15 cellular contexts compared by ENCODE assay signal in the genomic region with DNA sequence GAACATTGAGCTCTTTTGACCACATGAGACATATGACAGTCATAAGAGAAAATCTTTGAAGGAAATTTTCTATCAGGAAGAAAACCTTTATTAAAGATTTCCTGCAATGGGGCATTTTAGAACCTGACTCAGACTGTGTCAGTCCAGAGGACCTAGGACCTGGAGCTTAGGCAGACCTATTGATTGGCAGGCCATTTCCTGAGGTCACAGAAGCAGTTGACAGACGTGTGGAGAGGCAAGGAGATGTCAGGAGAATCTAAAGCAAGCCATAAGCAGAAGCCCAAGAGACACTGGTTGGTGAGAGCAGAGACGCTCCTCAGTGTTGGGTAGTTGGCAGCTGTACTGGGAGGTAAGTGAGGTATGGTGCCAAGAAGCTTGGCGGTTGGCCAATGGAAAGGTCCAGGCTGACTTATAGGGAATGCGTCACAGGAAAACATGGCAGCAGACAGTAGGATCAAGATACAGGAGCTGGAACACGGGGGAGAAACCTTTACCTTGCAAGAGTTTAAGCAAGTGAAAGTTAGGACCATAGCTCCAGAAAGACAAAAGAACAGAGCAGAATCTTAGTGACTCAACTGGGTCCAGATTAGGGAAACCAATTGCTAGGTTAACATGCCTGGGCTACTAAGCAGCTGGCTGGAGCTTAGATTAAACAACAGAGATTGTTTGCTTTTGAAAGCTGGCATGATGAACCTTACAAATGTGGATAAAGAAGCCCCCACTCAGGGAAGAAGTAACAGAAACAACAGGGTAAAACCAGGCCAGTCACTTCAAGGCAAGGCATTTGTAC. TPM values are rescaled to one million over a fixed set of nuclear protein-coding genes. Genes with fewer than 3 reads are reported as not detected.
DNase-seq lines count a peak whose midpoint lies in the region; ATAC-seq, FAIRE-seq and TF ChIP-seq lines count a peak whose summit lies in the region.
"Had no signal": no experiment of that assay in that cellular context is flagged by ENCODE, and none has a peak within 500 bp of the region (broad histone marks: within the 10 kb centered on the region; RNA-seq: fewer than 3 reads in every experiment).

No MANE protein-coding gene starts in this region.

- no peak overlapping the region for H3K27ac Mint-ChIP-seq in effector memory CD8-positive, alpha-beta T cell

- no peak for TF ChIP-seq POLR2A in body of pancreas (IDR thresholded peaks at IDR 0.05)

- H3K27ac ChIP-seq in body of pancreas (no peak overlapping the region), keratinocyte (ENCODE audit: control insufficient read depth, insufficient read depth, low read length) (no peak overlapping the region), coronary artery (no peak overlapping the region)
- H3K27ac ChIP-seq: brain microvascular endothelial cell, suprapubic skin had no signal

- H3K27me3 ChIP-seq in body of pancreas (no peaks in the 10 kb centered on the region), keratinocyte (ENCODE audit: control insufficient read depth, extremely low read depth, insufficient read depth, low read length) (no peaks in the 10 kb centered on the region)
- H3K27me3 ChIP-seq: brain microvascular endothelial cell, suprapubic skin had no signal

- FAIRE-seq in keratinocyte (lab: Jason Lieb, UNC): peak; percentile 44
- FAIRE-seq: kidney had no signal

- H3K9me3 ChIP-seq in body of pancreas: no peaks in the 10 kb centered on the region
- no peaks in the 10 kb centered on the region for H3K9me3 ChIP-seq in keratinocyte (ENCODE audit: control insufficient read depth, low read depth, low read length)
- H3K9me3 ChIP-seq: suprapubic skin had no signal

- no peaks in the 10 kb centered on the region for H3K36me3 ChIP-seq in body of pancreas (replicated peaks in 1 of 2; ENCODE audit: insufficient read depth in 1 of 2, low read depth in 2 of 2)
- no peaks in the 10 kb centered on the region for H3K36me3 ChIP-seq in keratinocyte (ENCODE audit: control insufficient read depth in 2 of 2, extremely low read depth in 1 of 2, insufficient read depth in 2 of 2, low read length in 2 of 2)
- H3K36me3 ChIP-seq: brain microvascular endothelial cell, suprapubic skin had no signal

- 29 to 43% methylated on average over 5 of the region's 5 CpGs for WGBS in body of pancreas, 2 donors

- peaks cover 11 to 12% of the 10 kb centered on the region in 2 donors for H3K4me1 Mint-ChIP-seq in effector memory CD8-positive, alpha-beta T cell (ENCODE audit: low read depth in 2 of 2)

- dilution Hi-C loops in keratinocyte (cut with MboI; ENCODE audit: extremely low pct_ligation_motif_present, low sequenced_read_pairs): no loop called here

- H3K4me3 Mint-ChIP-seq in effector memory CD8-positive, alpha-beta T cell: no peak overlapping the region

- no peak overlapping the region for H3K9ac ChIP-seq in keratinocyte (ENCODE audit: control insufficient read depth, extremely low read depth, insufficient read depth, low read length)

- H3K9me1 ChIP-seq in keratinocyte (ENCODE audit: control insufficient read depth, extremely low read depth, insufficient read depth, low read length): no peaks in the 10 kb centered on the region

- H3K79me2 ChIP-seq in keratinocyte (ENCODE audit: control insufficient read depth, insufficient read depth, low read length): no peaks in the 10 kb centered on the region

- H2AFZ ChIP-seq in keratinocyte (ENCODE audit: control insufficient read depth, low read length): no peak overlapping the region

- H3K4me2 ChIP-seq in keratinocyte (ENCODE audit: control insufficient read depth, extremely low read depth, insufficient read depth, low read depth, low read length): no peak overlapping the region

- H4K20me1 ChIP-seq in keratinocyte (ENCODE audit: control insufficient read depth, extremely low read depth, insufficient read depth, low read length): no peaks in the 10 kb centered on the region

- no peak for TF ChIP-seq CTCF in body of pancreas (IDR thresholded peaks at IDR 0.05)
- TF ChIP-seq CTCF in keratinocyte (optimal IDR thresholded peaks at IDR 0.05 in 1 of 3, IDR thresholded peaks at IDR 0.05 in 1 of 3, conservative IDR thresholded peaks at IDR 0.05 in 1 of 3; ENCODE audit: extremely low read depth in 1 of 3, insufficient read depth in 2 of 3, low read length in 3 of 3): no peak
- TF ChIP-seq CTCF in coronary artery (IDR thresholded peaks at IDR 0.05): no peak

- peak; percentile 64 for ATAC-seq in body of pancreas
- no peak for ATAC-seq in effector memory CD8-positive, alpha-beta T cell (replicated peaks)

- DNase-seq in DMS 273 (lab: John Stamatoyannopoulos, UW; ENCODE audit: unreplicated experiment) (peak; percentile 95), NCI-H1105 (lab: John Stamatoyannopoulos, UW) (peak; percentile 42), body of pancreas (peak; percentile 60 to 80 (median 70)), keratinocyte (ENCODE audit: low read depth, low spot score) (no peak), NCI-H345 (lab: John Stamatoyannopoulos, UW) (no peak), ACHN (no peak), coronary artery (ENCODE audit: low spot score) (no peak)
- no peak for DNase-seq in effector memory CD8-positive, alpha-beta T cell
- DNase-seq: activated naive CD4-positive, alpha-beta T cell treated with Interleukin-2 at 50 U/mL for 16 hours; brain microvascular endothelial cell; DMS79 treated with DMSO at 0.1 percent for 48 hours; effector memory CD4-positive, alpha-beta T cell; kidney; posterior cingulate gyrus had no signal

- no peak overlapping the region for H3K4me3 ChIP-seq in body of pancreas
- no peak overlapping the region for H3K4me3 ChIP-seq in keratinocyte (ENCODE audit: control insufficient read depth in 2 of 3, extremely low read depth in 1 of 3, insufficient read depth in 2 of 3, low read depth in 1 of 3, low read length in 3 of 3)
- H3K4me3 ChIP-seq in coronary artery: no peak overlapping the region
- H3K4me3 ChIP-seq: suprapubic skin had no signal

- no peaks in the 10 kb centered on the region for H3K9me3 Mint-ChIP-seq in effector memory CD8-positive, alpha-beta T cell

- peaks cover 11% of the 10 kb centered on the region in 2 donors for H3K27me3 Mint-ChIP-seq in effector memory CD8-positive, alpha-beta T cell

- H3K4me1 ChIP-seq in body of pancreas: peaks cover 11% of the 10 kb centered on the region
- peaks cover 3% of the 10 kb centered on the region for H3K4me1 ChIP-seq in keratinocyte (ENCODE audit: control insufficient read depth, extremely low read depth, insufficient read depth, low read length)
- H3K4me1 ChIP-seq: suprapubic skin had no signal

- in situ Hi-C loops in ACHN (cut with HindIII; ENCODE audit: low pct_ligation_motif_present, low pct_unique_long_range_greater_than_20kb, low sequenced_read_pairs): no loop called here

- peaks cover 3% of the 10 kb centered on the region for H3K36me3 Mint-ChIP-seq in effector memory CD8-positive, alpha-beta T cell (ENCODE audit: insufficient read depth)

- intact Hi-C loops in body of pancreas (cut with DNase I): no loop called here

RNA-seq across cellular contexts. Expression of a gene that starts 18.6 kb away (rescaled TPM):
- total RNA-seq in body of pancreas: 10 to 100 TPM; 46.8 to 52.4 TPM
- 83.5 to 152 TPM (median 136 TPM) in 3 replicates for polyA plus RNA-seq in keratinocyte
- polyA plus RNA-seq in keratinocyte (2011; ENCODE audit: low read depth): 223 TPM
- 142 and 178 TPM in 2 replicates for polyA plus RNA-seq in keratinocyte (2011; cell fraction: cytosol; rRNA removed)
- 226 and 245 TPM in 2 replicates for polyA plus RNA-seq in keratinocyte (2011; cell fraction: nucleus; rRNA removed)
- 131 and 170 TPM in 2 replicates for polyA plus RNA-seq in keratinocyte (2012; ENCODE audit: low replicate concordance)
- polyA minus RNA-seq in keratinocyte: 116 to 231 TPM (median 181 TPM) in 3 replicates
- 139 TPM for polyA minus RNA-seq in keratinocyte (2011; cell fraction: cytosol; rRNA and poly(A)+ RNA removed)
- 133 and 295 TPM in 2 replicates for polyA minus RNA-seq in keratinocyte (2011; cell fraction: nucleus; rRNA and poly(A)+ RNA removed)

RNA-seq across cellular contexts. Expression of a gene that starts 35.1 kb away (rescaled TPM):
- 10 to 100 TPM; 13.2 to 18.7 TPM for total RNA-seq in body of pancreas
- polyA plus RNA-seq in keratinocyte: 20.9 to 33.6 TPM (median 23.2 TPM) in 3 replicates
- polyA plus RNA-seq in keratinocyte (2011; ENCODE audit: low read depth): 3.1 TPM
- polyA plus RNA-seq in keratinocyte (2011; cell fraction: cytosol; rRNA removed): 7.2 and 18.2 TPM in 2 replicates
- 37.2 and 49.9 TPM in 2 replicates for polyA plus RNA-seq in keratinocyte (2011; cell fraction: nucleus; rRNA removed)
- 2.8 and 19.9 TPM in 2 replicates for polyA plus RNA-seq in keratinocyte (2012; ENCODE audit: low replicate concordance)
- polyA minus RNA-seq in keratinocyte: 12.6 to 43.9 TPM (median 28.2 TPM) in 3 replicates
- polyA minus RNA-seq in keratinocyte (2011; cell fraction: cytosol; rRNA and poly(A)+ RNA removed): 14.4 TPM
- polyA minus RNA-seq in keratinocyte (2011; cell fraction: nucleus; rRNA and poly(A)+ RNA removed): 66.7 and 96.2 TPM in 2 replicates

Comparison
In these comparisons a context has a peak if more than half of its experiments do, and no peak if none do; other contexts are left out.
1. DNase-seq: peak in DMS 273 (single experiment), NCI-H1105 (single experiment) and body of pancreas (4 of 4); none in keratinocyte (single experiment), effector memory CD8-positive, alpha-beta T cell (0 of 3), NCI-H345 (single experiment), ACHN (single experiment) and coronary artery (single experiment).